13 cellular contexts compared by ENCODE assay signal in genomic region chr6:39793528-39793927, GRCh38. TPM values are rescaled to one million over a fixed set of nuclear protein-coding genes. Genes with fewer than 3 reads are reported as not detected.
A peak's percentile ranks its signal among the peaks of the same experiment; 100 is the strongest.
DNase-seq lines count a peak whose midpoint lies in the region; ATAC-seq and TF ChIP-seq lines count a peak whose summit lies in the region.
"Had no signal": no experiment of that assay in that cellular context is flagged by ENCODE, and none has a peak within 500 bp of the region (broad histone marks: within the 10 kb centered on the region; RNA-seq: fewer than 3 reads in every experiment).

No MANE protein-coding gene starts in this region.

- H3K4me3 Mint-ChIP-seq in activated naive CD8-positive, alpha-beta T cell treated with anti-CD3 and anti-CD28 coated beads, Interleukin-2, amount 50 U/mL, for 24 hours, result no peak overlapping the region
- H3K4me3 Mint-ChIP-seq: T-helper 1 cell treated with Interleukin-12 subunit alpha and Interleukin-12 subunit beta and Interleukin-4 antibody, amounts not matched to agents 30 μg/mL and 1 μg/mL, for 36 hours had no signal

- WGBS in sigmoid colon, 2 donors, result 51 to 65% methylated on average over 7 of the region's 7 CpGs
- whole genome bisulfite sequencing in aorta, 2 donors, result 5 to 7% methylated on average over 7 of the region's 7 CpGs

- in situ Hi-C loops in GM13976 (cut with MboI; ENCODE audit: low sequenced_read_pairs, unreplicated experiment), result no loop called here

- H3K27ac Mint-ChIP-seq in activated naive CD8-positive, alpha-beta T cell treated with anti-CD3 and anti-CD28 coated beads, Interleukin-2, amount 50 U/mL, for 24 hours, result no peak overlapping the region
- H3K27ac Mint-ChIP-seq: T-helper 1 cell treated with Interleukin-12 subunit alpha and Interleukin-12 subunit beta and Interleukin-4 antibody, amounts not matched to agents 30 μg/mL and 1 μg/mL, for 36 hours had no signal

- no peak for TF ChIP-seq EP300 in sigmoid colon (IDR thresholded peaks at IDR 0.05)

- no peaks in the 10 kb centered on the region for H3K4me1 Mint-ChIP-seq in activated naive CD8-positive, alpha-beta T cell treated with anti-CD3 and anti-CD28 coated beads, Interleukin-2, amount 50 U/mL, for 24 hours

- H3K36me3 ChIP-seq in right atrium auricular region (no peaks in the 10 kb centered on the region), sigmoid colon (no peaks in the 10 kb centered on the region), aorta (ENCODE audit: control insufficient read depth in 1 of 2, insufficient read depth in 2 of 2, low read length in 1 of 2) (no peaks in the 10 kb centered on the region)

- H3K9me3 ChIP-seq in right atrium auricular region (no peaks in the 10 kb centered on the region), sigmoid colon (no peaks in the 10 kb centered on the region), aorta (ENCODE audit: control insufficient read depth, low read length) (no peaks in the 10 kb centered on the region)

- TF ChIP-seq CTCF in right atrium auricular region (IDR thresholded peaks at IDR 0.05) (no peak), sigmoid colon (IDR thresholded peaks at IDR 0.05) (no peak), GM13976 (IDR thresholded peaks at IDR 0.05; ENCODE audit: borderline replicate concordance, control extremely low read depth, extremely low read depth, insufficient read depth, missing control alignments) (no peak)

- H3K4me1 ChIP-seq in right atrium auricular region, result peaks cover 0 to 7% of the 10 kb centered on the region in 2 donors
- H3K4me1 ChIP-seq in sigmoid colon, result peaks cover 0 to 44% (median 31%) of the 10 kb centered on the region in 4 donors
- peaks cover 2 to 13% of the 10 kb centered on the region in 2 donors for H3K4me1 ChIP-seq in aorta (ENCODE audit: control insufficient read depth in 1 of 2, insufficient read depth in 2 of 2, low read length in 2 of 2)

- H3K9me3 Mint-ChIP-seq in activated naive CD8-positive, alpha-beta T cell treated with anti-CD3 and anti-CD28 coated beads, Interleukin-2, amount 50 U/mL, for 24 hours, result no peaks in the 10 kb centered on the region
- H3K9me3 Mint-ChIP-seq: T-helper 1 cell treated with Interleukin-12 subunit alpha and Interleukin-12 subunit beta and Interleukin-4 antibody, amounts not matched to agents 30 μg/mL and 1 μg/mL, for 36 hours had no signal

- H3K27me3 ChIP-seq in right atrium auricular region (no peaks in the 10 kb centered on the region), sigmoid colon (no peaks in the 10 kb centered on the region), aorta (ENCODE audit: control insufficient read depth in 1 of 2, insufficient read depth in 2 of 2, low read length in 1 of 2) (no peaks in the 10 kb centered on the region)

- intact Hi-C loops in left ventricle myocardium superior (cut with micrococcal nuclease) (no loop called here), sigmoid colon (cut with DNase I) (loop anchor here (2.0 to 5.0 kb wide), 3 partner anchors 69 to 416 kb away; partner anchors contain the start of gene KIF6), aorta (cut with DNase I) (loop anchor here (2.0 to 10.0 kb wide), 4 partner anchors 59 to 419 kb away; partner anchors contain the start of gene KIF6 (in 1 of the 2))

- DNase-seq in right atrium auricular region (ENCODE audit: low spot score) (no peak), left ventricle myocardium superior (no peak), left kidney (ENCODE audit: low read depth, low spot score) (peak; percentile 21), sigmoid colon (no peak), aorta (no peak), NCI-H2171 (lab: John Stamatoyannopoulos, UW) (no peak), GM13976 (ENCODE audit: low spot score) (no peak)
- no peak for DNase-seq in activated naive CD8-positive, alpha-beta T cell treated with anti-CD3 and anti-CD28 coated beads, Interleukin-2, amount 50 U/mL, for 24 hours
- DNase-seq: activated effector memory CD4-positive, alpha-beta T cell treated with Interleukin-2 at 50 U/mL for 16 hours; DMS 273 treated with DMSO at 0.1 percent for 48 hours; foreskin melanocyte; NCI-H2171 treated with DMSO at 0.1 percent for 48 hours had no signal

- ATAC-seq in left ventricle myocardium superior, result no peak
- ATAC-seq in aorta (ENCODE audit: low FRiP score), result no peak
- ATAC-seq in activated naive CD8-positive, alpha-beta T cell treated with anti-CD3 and anti-CD28 coated beads, Interleukin-2, amount 50 U/mL, for 24 hours, result no peak

- TF ChIP-seq POLR2A in sigmoid colon (IDR thresholded peaks at IDR 0.05), result no peak

- H3K36me3 Mint-ChIP-seq in activated naive CD8-positive, alpha-beta T cell treated with anti-CD3 and anti-CD28 coated beads, Interleukin-2, amount 50 U/mL, for 24 hours (ENCODE audit: low read depth), result no peaks in the 10 kb centered on the region

- H3K4me3 ChIP-seq in right atrium auricular region (peak overlapping the region; percentile 50 to 70), sigmoid colon (peak overlapping the region; percentile 64 to 86 (median 72)), aorta (ENCODE audit: low read length in 2 of 2) (peak overlapping the region; percentile 78 to 89)

- H3K27ac ChIP-seq in right atrium auricular region (peak overlapping the region; percentile 74 to 75), sigmoid colon (peak overlapping the region; percentile 82 to 94 (median 87)), aorta (ENCODE audit: low read depth in 1 of 2, low read length in 2 of 2) (peak overlapping the region in 1 of 2 donors; percentile 82)

- peaks cover 51% of the 10 kb centered on the region for H3K27me3 Mint-ChIP-seq in activated naive CD8-positive, alpha-beta T cell treated with anti-CD3 and anti-CD28 coated beads, Interleukin-2, amount 50 U/mL, for 24 hours

RNA-seq across cellular contexts. Expression of gene DAAM2, which starts 1.4 kb away (rescaled TPM):
- total RNA-seq in right atrium auricular region (1 to 10 TPM; 8.3 to 9.7 TPM), left ventricle myocardium superior (16.1 TPM), sigmoid colon (10 to 100 TPM; 23.2 to 53.2 (median 35.4) TPM), aorta (10 to 100 TPM; 61.5 to 62.1 TPM)
- polyA plus RNA-seq in sigmoid colon (1 to 10 TPM; 4.2 to 8.5 (median 8.3) TPM), aorta (10 to 100 TPM; 27.3 to 30.4 TPM)
